Comparison of ENCODE assay signal across 4 cellular contexts in the genomic region with DNA sequence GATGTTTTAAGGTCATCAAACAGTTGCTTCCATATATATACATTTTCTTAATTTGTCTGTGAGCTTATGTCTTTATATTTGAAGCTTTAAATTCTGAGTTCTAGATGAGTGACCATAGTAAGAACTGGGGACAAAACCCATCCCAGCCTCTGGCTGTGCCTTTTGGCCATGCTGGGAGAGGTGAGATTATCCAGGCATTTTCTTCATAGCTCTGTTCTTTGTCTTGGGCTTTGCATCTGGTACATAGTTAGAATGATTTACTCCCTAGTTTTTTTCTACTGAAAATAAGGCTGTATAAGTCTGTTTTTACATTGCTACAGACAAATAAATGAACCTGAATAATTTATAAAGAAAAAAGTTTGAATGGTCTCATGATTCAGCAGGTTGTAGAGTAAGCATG. TPM values are rescaled to one million over a fixed set of nuclear protein-coding genes. Genes with fewer than 3 reads are reported as not detected.
"Had no signal": no experiment of that assay in that cellular context is flagged by ENCODE, and none has a peak within 500 bp of the region (broad histone marks: within the 10 kb centered on the region; RNA-seq: fewer than 3 reads in every experiment).

No MANE protein-coding gene starts in this region.

RNA-seq across cellular contexts. Expression of a gene that starts 31.1 kb away (rescaled TPM):
- total RNA-seq: LHCN-M2, M059J, MCF 10A, NCI-H460 had no signal

RNA-seq across cellular contexts. Expression of a gene that starts 56.3 kb away (rescaled TPM):
- total RNA-seq: LHCN-M2, MCF 10A, NCI-H460 had no signal
